28 cellular contexts compared by ENCODE assay signal in the genomic region with DNA sequence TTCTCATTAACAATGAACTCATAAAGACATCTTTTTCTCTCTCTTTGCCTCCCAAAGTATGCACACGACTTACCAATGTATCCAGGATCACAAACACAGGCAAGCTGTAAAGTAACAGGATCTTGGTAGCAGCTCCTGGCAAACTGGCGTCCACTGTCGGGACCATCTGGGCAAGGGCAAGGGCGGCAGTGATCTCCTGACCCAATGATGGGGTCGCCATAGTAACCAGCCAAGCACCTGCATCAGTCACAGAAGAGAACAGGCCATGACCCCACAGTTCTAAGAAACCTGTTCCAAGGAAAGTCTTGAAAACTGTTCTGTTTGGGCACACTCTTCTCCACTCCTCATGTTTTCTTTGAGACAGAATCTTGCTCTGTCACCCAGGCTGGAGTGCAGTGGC. TPM values are rescaled to one million over a fixed set of nuclear protein-coding genes. Genes with fewer than 3 reads are reported as not detected.
"Had no signal": no experiment of that assay in that cellular context is flagged by ENCODE, and none has a peak within 500 bp of the region (broad histone marks: within the 10 kb centered on the region; RNA-seq: fewer than 3 reads in every experiment).

No MANE protein-coding gene starts in this region.

- H3K9me3 Mint-ChIP-seq: immature natural killer cell; memory B cell; naive thymus-derived CD4-positive, alpha-beta T cell; nephron; stimulated activated effector memory CD8-positive, alpha-beta T cell treated with anti-CD3 and anti-CD28 coated beads, Interleukin-12 subunit alpha, Interleukin-12 subunit beta, amount 100 ng/mL, for 72 hours had no signal

- H3K27ac Mint-ChIP-seq: immature natural killer cell; memory B cell; naive thymus-derived CD4-positive, alpha-beta T cell; nephron; stimulated activated effector memory CD8-positive, alpha-beta T cell treated with anti-CD3 and anti-CD28 coated beads, Interleukin-12 subunit alpha, Interleukin-12 subunit beta, amount 100 ng/mL, for 72 hours had no signal

- ATAC-seq: gastrocnemius medialis; left colon; left ventricle myocardium superior; naive thymus-derived CD4-positive, alpha-beta T cell; stimulated activated effector memory CD8-positive, alpha-beta T cell treated with anti-CD3 and anti-CD28 coated beads, Interleukin-12 subunit alpha, Interleukin-12 subunit beta, amount 100 ng/mL, for 72 hours had no signal

- H3K36me3 Mint-ChIP-seq: immature natural killer cell; memory B cell; naive thymus-derived CD4-positive, alpha-beta T cell; stimulated activated effector memory CD8-positive, alpha-beta T cell treated with anti-CD3 and anti-CD28 coated beads, Interleukin-12 subunit alpha, Interleukin-12 subunit beta, amount 100 ng/mL, for 72 hours had no signal

- H3K4me1 Mint-ChIP-seq: immature natural killer cell; memory B cell; naive thymus-derived CD4-positive, alpha-beta T cell; stimulated activated effector memory CD8-positive, alpha-beta T cell treated with anti-CD3 and anti-CD28 coated beads, Interleukin-12 subunit alpha, Interleukin-12 subunit beta, amount 100 ng/mL, for 72 hours had no signal

- DNase-seq: dermis blood vessel endothelial cell; effector memory CD4-positive, alpha-beta T cell; erythroblast; gastrocnemius medialis; glutamatergic neuron; hypothalamus; immature natural killer cell; islet precursor cell; kidney glomerular epithelial cell; left colon; left ventricle myocardium superior; midbrain; naive thymus-derived CD4-positive, alpha-beta T cell; sigmoid colon; stimulated activated CD4-positive, alpha-beta T cell treated with anti-CD3 and anti-CD28 coated beads, Interleukin-2, amount 100 ng/mL, for 24 hours; stimulated activated CD4-positive, alpha-beta T cell treated with anti-CD3 and anti-CD28 coated beads, Interleukin-4, amount 100 ng/mL, for 24 hours; stimulated activated naive CD4-positive, alpha-beta T cell treated with Interleukin-2 at 50 U/mL for 16 hours; stomach; thyroid gland; trophoblast cell had no signal

- H3K36me3 ChIP-seq: neutrophil, prostate gland had no signal

- H3K9me3 ChIP-seq: gastrocnemius medialis, neutrophil, prostate gland, right atrium auricular region, sigmoid colon, stomach, thyroid gland had no signal

- H3K4me3 Mint-ChIP-seq: immature natural killer cell; memory B cell; naive thymus-derived CD4-positive, alpha-beta T cell; nephron; stimulated activated effector memory CD8-positive, alpha-beta T cell treated with anti-CD3 and anti-CD28 coated beads, Interleukin-12 subunit alpha, Interleukin-12 subunit beta, amount 100 ng/mL, for 72 hours had no signal

- H3K4me3 ChIP-seq: coronary artery, gastrocnemius medialis, lung, prostate gland, right atrium auricular region, sigmoid colon, stomach, thyroid gland had no signal

- H3K4me1 ChIP-seq: prostate gland had no signal

- H3K27ac ChIP-seq: gastrocnemius medialis, neutrophil, prostate gland, right atrium auricular region, stomach had no signal

- H3K27me3 ChIP-seq: right atrium auricular region, sigmoid colon, stomach, thyroid gland had no signal

RNA-seq across cellular contexts. Expression of a gene that starts 47.6 kb away (rescaled TPM):
- total RNA-seq: naive thymus-derived CD4-positive, alpha-beta T cell had no signal
